Comparison of ENCODE assay signal across 1 cellular context in the genomic region with DNA sequence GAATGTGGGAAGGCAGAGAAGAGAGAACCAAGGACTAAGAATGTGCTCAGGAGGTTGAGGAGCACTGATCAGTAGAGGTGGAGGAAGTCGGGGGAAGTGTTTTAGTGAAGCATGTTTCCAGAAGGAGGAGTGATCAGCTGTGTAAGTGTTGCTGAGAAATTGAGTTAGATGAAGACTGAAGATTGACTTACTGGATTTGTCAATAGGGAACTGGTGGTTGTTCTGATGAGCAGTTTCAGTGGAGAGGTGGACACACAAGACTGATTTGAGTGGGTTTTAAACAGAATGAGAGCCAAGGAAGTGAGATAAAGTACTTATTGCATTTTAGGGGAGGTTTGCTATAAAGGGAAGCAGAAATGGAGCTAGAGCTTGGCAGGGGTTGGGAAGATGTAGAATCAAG.
TF ChIP-seq lines count a peak whose summit lies in the region.

No MANE protein-coding gene starts in this region.

TF ChIP-seq in GM12878, 131 proteins besides CTCF, POLR2A, EP300 and RAD21 (continued from another document and continues in another):
- no peak for TF ChIP-seq POLR2AphosphoS5 (IDR thresholded peaks at IDR 0.05; ENCODE audit: low read length)
- TF ChIP-seq, protein P1, sequence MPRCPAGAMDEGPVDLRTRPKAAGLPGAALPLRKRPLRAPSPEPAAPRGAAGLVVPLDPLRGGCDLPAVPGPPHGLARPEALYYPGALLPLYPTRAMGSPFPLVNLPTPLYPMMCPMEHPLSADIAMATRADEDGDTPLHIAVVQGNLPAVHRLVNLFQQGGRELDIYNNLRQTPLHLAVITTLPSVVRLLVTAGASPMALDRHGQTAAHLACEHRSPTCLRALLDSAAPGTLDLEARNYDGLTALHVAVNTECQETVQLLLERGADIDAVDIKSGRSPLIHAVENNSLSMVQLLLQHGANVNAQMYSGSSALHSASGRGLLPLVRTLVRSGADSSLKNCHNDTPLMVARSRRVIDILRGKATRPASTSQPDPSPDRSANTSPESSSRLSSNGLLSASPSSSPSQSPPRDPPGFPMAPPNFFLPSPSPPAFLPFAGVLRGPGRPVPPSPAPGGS (IDR thresholded peaks at IDR 0.05; ENCODE audit: borderline replicate concordance, insufficient read depth, low read depth, low read length, poor library complexity, severe bottlenecking) = no peak
- TF ChIP-seq SUPT20H (IDR thresholded peaks at IDR 0.05; ENCODE audit: borderline replicate concordance, control insufficient read depth, low read depth, low read length) = no peak
- TF ChIP-seq, protein P2, sequence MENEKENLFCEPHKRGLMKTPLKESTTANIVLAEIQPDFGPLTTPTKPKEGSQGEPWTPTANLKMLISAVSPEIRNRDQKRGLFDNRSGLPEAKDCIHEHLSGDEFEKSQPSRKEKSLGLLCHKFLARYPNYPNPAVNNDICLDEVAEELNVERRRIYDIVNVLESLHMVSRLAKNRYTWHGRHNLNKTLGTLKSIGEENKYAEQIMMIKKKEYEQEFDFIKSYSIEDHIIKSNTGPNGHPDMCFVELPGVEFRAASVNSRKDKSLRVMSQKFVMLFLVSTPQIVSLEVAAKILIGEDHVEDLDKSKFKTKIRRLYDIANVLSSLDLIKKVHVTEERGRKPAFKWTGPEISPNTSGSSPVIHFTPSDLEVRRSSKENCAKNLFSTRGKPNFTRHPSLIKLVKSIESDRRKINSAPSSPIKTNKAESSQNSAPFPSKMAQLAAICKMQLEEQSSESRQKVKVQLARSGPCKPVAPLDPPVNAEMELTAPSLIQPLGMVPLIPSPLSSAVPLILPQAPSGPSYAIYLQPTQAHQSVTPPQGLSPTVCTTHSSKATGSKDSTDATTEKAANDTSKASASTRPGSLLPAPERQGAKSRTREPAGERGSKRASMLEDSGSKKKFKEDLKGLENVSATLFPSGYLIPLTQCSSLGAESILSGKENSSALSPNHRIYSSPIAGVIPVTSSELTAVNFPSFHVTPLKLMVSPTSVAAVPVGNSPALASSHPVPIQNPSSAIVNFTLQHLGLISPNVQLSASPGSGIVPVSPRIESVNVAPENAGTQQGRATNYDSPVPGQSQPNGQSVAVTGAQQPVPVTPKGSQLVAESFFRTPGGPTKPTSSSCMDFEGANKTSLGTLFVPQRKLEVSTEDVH (IDR thresholded peaks at IDR 0.05; ENCODE audit: low read depth, partially characterized antibody) = no peak
- no peak for TF ChIP-seq ZSCAN29 (IDR thresholded peaks at IDR 0.05)
- TF ChIP-seq, protein P3, sequence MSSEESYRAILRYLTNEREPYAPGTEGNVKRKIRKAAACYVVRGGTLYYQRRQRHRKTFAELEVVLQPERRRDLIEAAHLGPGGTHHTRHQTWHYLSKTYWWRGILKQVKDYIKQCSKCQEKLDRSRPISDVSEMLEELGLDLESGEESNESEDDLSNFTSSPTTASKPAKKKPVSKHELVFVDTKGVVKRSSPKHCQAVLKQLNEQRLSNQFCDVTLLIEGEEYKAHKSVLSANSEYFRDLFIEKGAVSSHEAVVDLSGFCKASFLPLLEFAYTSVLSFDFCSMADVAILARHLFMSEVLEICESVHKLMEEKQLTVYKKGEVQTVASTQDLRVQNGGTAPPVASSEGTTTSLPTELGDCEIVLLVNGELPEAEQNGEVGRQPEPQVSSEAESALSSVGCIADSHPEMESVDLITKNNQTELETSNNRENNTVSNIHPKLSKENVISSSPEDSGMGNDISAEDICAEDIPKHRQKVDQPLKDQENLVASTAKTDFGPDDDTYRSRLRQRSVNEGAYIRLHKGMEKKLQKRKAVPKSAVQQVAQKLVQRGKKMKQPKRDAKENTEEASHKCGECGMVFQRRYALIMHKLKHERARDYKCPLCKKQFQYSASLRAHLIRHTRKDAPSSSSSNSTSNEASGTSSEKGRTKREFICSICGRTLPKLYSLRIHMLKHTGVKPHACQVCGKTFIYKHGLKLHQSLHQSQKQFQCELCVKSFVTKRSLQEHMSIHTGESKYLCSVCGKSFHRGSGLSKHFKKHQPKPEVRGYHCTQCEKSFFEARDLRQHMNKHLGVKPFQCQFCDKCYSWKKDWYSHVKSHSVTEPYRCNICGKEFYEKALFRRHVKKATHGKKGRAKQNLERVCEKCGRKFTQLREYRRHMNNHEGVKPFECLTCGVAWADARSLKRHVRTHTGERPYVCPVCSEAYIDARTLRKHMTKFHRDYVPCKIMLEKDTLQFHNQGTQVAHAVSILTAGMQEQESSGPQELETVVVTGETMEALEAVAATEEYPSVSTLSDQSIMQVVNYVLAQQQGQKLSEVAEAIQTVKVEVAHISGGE (CRISPR knock-in tag; IDR thresholded peaks at IDR 0.05) = no peak
- TF ChIP-seq RUNX3 (IDR thresholded peaks at IDR 0.05; ENCODE audit: low read length) = peak; percentile 85
- TF ChIP-seq IRF4 (IDR thresholded peaks at IDR 0.05; ENCODE audit: low read depth, low read length) = peak; percentile 74
- peak; percentile 30 for TF ChIP-seq MEF2B (IDR thresholded peaks at IDR 0.05; ENCODE audit: partially characterized antibody, poor library complexity, severe bottlenecking)
- TF ChIP-seq, protein P4, sequence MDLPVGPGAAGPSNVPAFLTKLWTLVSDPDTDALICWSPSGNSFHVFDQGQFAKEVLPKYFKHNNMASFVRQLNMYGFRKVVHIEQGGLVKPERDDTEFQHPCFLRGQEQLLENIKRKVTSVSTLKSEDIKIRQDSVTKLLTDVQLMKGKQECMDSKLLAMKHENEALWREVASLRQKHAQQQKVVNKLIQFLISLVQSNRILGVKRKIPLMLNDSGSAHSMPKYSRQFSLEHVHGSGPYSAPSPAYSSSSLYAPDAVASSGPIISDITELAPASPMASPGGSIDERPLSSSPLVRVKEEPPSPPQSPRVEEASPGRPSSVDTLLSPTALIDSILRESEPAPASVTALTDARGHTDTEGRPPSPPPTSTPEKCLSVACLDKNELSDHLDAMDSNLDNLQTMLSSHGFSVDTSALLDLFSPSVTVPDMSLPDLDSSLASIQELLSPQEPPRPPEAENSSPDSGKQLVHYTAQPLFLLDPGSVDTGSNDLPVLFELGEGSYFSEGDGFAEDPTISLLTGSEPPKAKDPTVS (IDR thresholded peaks at IDR 0.05; ENCODE audit: low read depth, low read length) = no peak
- TF ChIP-seq, protein P5, sequence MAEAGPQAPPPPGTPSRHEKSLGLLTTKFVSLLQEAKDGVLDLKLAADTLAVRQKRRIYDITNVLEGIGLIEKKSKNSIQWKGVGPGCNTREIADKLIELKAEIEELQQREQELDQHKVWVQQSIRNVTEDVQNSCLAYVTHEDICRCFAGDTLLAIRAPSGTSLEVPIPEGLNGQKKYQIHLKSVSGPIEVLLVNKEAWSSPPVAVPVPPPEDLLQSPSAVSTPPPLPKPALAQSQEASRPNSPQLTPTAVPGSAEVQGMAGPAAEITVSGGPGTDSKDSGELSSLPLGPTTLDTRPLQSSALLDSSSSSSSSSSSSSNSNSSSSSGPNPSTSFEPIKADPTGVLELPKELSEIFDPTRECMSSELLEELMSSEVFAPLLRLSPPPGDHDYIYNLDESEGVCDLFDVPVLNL (IDR thresholded peaks at IDR 0.05; ENCODE audit: low read depth, low read length) = no peak
- TF ChIP-seq ZNF622 (IDR thresholded peaks at IDR 0.05) = no peak
- no peak for TF ChIP-seq GATAD2B (conservative IDR thresholded peaks at IDR 0.05; ENCODE audit: low read depth)
- TF ChIP-seq, protein P6, sequence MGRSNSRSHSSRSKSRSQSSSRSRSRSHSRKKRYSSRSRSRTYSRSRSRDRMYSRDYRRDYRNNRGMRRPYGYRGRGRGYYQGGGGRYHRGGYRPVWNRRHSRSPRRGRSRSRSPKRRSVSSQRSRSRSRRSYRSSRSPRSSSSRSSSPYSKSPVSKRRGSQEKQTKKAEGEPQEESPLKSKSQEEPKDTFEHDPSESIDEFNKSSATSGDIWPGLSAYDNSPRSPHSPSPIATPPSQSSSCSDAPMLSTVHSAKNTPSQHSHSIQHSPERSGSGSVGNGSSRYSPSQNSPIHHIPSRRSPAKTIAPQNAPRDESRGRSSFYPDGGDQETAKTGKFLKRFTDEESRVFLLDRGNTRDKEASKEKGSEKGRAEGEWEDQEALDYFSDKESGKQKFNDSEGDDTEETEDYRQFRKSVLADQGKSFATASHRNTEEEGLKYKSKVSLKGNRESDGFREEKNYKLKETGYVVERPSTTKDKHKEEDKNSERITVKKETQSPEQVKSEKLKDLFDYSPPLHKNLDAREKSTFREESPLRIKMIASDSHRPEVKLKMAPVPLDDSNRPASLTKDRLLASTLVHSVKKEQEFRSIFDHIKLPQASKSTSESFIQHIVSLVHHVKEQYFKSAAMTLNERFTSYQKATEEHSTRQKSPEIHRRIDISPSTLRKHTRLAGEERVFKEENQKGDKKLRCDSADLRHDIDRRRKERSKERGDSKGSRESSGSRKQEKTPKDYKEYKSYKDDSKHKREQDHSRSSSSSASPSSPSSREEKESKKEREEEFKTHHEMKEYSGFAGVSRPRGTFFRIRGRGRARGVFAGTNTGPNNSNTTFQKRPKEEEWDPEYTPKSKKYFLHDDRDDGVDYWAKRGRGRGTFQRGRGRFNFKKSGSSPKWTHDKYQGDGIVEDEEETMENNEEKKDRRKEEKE (IDR thresholded peaks at IDR 0.05) = no peak
- no peak for TF ChIP-seq NRF1 (conservative IDR thresholded peaks at IDR 0.05; ENCODE audit: low read depth, low read length)
- TF ChIP-seq, protein P7, sequence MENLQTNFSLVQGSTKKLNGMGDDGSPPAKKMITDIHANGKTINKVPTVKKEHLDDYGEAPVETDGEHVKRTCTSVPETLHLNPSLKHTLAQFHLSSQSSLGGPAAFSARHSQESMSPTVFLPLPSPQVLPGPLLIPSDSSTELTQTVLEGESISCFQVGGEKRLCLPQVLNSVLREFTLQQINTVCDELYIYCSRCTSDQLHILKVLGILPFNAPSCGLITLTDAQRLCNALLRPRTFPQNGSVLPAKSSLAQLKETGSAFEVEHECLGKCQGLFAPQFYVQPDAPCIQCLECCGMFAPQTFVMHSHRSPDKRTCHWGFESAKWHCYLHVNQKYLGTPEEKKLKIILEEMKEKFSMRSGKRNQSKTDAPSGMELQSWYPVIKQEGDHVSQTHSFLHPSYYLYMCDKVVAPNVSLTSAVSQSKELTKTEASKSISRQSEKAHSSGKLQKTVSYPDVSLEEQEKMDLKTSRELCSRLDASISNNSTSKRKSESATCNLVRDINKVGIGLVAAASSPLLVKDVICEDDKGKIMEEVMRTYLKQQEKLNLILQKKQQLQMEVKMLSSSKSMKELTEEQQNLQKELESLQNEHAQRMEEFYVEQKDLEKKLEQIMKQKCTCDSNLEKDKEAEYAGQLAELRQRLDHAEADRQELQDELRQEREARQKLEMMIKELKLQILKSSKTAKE (IDR thresholded peaks at IDR 0.05; ENCODE audit: low read depth, poor library complexity, severe bottlenecking) = no peak
- no peak for TF ChIP-seq WRNIP1 (IDR thresholded peaks at IDR 0.05; ENCODE audit: borderline replicate concordance, low read depth, low read length)
- no peak for TF ChIP-seq KLF5 (IDR thresholded peaks at IDR 0.05; ENCODE audit: partially characterized antibody)
- TF ChIP-seq HDAC6 (IDR thresholded peaks at IDR 0.05; ENCODE audit: unreplicated experiment) = no peak
- TF ChIP-seq, protein P8, sequence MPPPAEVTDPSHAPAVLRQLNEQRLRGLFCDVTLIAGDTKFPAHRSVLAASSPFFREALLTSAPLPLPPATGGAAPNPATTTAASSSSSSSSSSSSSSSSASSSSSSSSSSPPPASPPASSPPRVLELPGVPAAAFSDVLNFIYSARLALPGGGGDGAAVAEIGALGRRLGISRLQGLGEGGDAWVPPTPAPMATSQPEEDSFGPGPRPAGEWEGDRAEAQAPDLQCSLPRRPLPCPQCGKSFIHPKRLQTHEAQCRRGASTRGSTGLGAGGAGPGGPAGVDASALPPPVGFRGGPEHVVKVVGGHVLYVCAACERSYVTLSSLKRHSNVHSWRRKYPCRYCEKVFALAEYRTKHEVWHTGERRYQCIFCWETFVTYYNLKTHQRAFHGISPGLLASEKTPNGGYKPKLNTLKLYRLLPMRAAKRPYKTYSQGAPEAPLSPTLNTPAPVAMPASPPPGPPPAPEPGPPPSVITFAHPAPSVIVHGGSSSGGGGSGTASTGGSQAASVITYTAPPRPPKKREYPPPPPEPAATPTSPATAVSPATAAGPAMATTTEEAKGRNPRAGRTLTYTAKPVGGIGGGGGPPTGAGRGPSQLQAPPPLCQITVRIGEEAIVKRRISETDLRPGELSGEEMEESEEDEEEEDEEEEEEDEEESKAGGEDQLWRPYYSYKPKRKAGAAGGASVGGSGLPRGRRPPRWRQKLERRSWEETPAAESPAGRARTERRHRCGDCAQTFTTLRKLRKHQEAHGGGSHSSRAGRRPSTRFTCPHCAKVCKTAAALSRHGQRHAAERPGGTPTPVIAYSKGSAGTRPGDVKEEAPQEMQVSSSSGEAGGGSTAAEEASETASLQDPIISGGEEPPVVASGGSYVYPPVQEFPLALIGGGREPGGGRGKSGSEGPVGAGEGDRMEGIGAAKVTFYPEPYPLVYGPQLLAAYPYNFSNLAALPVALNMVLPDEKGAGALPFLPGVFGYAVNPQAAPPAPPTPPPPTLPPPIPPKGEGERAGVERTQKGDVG (CRISPR knock-in tag; IDR thresholded peaks at IDR 0.05) = no peak
- no peak for TF ChIP-seq RB1 (IDR thresholded peaks at IDR 0.05; ENCODE audit: borderline replicate concordance)
- no peak for TF ChIP-seq CBFB (IDR thresholded peaks at IDR 0.05; ENCODE audit: low read depth)
- no peak for TF ChIP-seq MYC (IDR thresholded peaks at IDR 0.05; ENCODE audit: insufficient read depth, insufficient read length, insufficient replicate concordance, low read length, severe bottlenecking)
- TF ChIP-seq IKZF1 (conservative IDR thresholded peaks at IDR 0.05) = peak; percentile 87
- TF ChIP-seq, protein P9, sequence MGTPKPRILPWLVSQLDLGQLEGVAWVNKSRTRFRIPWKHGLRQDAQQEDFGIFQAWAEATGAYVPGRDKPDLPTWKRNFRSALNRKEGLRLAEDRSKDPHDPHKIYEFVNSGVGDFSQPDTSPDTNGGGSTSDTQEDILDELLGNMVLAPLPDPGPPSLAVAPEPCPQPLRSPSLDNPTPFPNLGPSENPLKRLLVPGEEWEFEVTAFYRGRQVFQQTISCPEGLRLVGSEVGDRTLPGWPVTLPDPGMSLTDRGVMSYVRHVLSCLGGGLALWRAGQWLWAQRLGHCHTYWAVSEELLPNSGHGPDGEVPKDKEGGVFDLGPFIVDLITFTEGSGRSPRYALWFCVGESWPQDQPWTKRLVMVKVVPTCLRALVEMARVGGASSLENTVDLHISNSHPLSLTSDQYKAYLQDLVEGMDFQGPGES (IDR thresholded peaks at IDR 0.05) = no peak
- no peak for TF ChIP-seq GABPA (IDR thresholded peaks at IDR 0.05; ENCODE audit: low read depth)
- TF ChIP-seq, protein P10, sequence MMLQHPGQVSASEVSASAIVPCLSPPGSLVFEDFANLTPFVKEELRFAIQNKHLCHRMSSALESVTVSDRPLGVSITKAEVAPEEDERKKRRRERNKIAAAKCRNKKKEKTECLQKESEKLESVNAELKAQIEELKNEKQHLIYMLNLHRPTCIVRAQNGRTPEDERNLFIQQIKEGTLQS (IDR thresholded peaks at IDR 0.05; ENCODE audit: borderline replicate concordance, extremely low read depth, low read depth, low read length) = no peak
- peak; percentile 87 for TF ChIP-seq MTA2 (IDR thresholded peaks at IDR 0.05; ENCODE audit: low read depth)
- TF ChIP-seq DPF2 (IDR thresholded peaks at IDR 0.05) = no peak; the same call in 1 of the 2 replicates
